28 cellular contexts compared by ENCODE assay signal in the genomic region with DNA sequence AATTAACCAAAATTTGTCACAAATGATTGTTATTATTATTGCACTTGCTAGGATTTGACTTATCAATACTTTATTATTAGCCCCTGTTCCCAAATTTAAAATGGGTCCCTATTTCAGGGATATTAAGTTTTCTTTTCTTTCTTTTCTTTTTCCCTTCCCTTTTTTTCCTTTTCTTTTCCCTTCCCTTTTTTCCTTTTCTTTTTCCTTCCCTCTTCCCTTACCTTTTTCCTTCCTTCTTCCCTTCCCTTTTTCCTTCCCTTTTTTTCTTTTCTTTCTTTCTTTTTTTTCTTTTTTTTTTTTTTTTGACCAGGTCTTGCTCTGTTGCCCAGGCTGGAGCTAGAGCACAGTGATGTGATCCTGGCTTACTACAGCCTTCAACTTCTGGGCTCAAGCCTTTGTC.
"Had no signal": no experiment of that assay in that cellular context is flagged by ENCODE, and none has a peak within 500 bp of the region (broad histone marks: within the 10 kb centered on the region; RNA-seq: fewer than 3 reads in every experiment).

No MANE protein-coding gene starts in this region.

- H3K27ac ChIP-seq: ovary, parathyroid adenoma, psoas muscle, right lobe of liver, sigmoid colon, stomach, thoracic aorta, thyroid gland, tibial nerve, upper lobe of right lung, uterus had no signal

- H3K9me3 Mint-ChIP-seq: naive thymus-derived CD8-positive, alpha-beta T cell; natural killer cell treated with Interleukin-12 subunit alpha and Interleukin-12 subunit beta and Interleukin-15 and Interleukin-18, amount 100 ng/mL, for 72 hours; stimulated activated effector memory CD8-positive, alpha-beta T cell treated with anti-CD3 and anti-CD28 coated beads, Interleukin-12 subunit alpha, Interleukin-12 subunit beta, amount 100 ng/mL, for 72 hours; stimulated activated naive B cell treated with anti-CD40 and anti-IgM and Interleukin-4, amounts not matched to agents 10 μg/mL and 1 μg/mL and 100 μg/mL, for 72 hours; stimulated activated naive CD8-positive, alpha-beta T cell treated with anti-CD3 and anti-CD28 coated beads, Interleukin-15, Interleukin-2, amounts not matched to agents 100 ng/mL and 50 ng/mL, for 24 hours; type B pancreatic cell had no signal

- H3K27ac Mint-ChIP-seq: naive thymus-derived CD8-positive, alpha-beta T cell; natural killer cell treated with Interleukin-12 subunit alpha and Interleukin-12 subunit beta and Interleukin-15 and Interleukin-18, amount 100 ng/mL, for 72 hours; neural progenitor cell; stimulated activated effector memory CD8-positive, alpha-beta T cell treated with anti-CD3 and anti-CD28 coated beads, Interleukin-12 subunit alpha, Interleukin-12 subunit beta, amount 100 ng/mL, for 72 hours; stimulated activated naive B cell treated with anti-CD40 and anti-IgM and Interleukin-4, amounts not matched to agents 10 μg/mL and 1 μg/mL and 100 μg/mL, for 72 hours; stimulated activated naive CD8-positive, alpha-beta T cell treated with anti-CD3 and anti-CD28 coated beads, Interleukin-15, Interleukin-2, amounts not matched to agents 100 ng/mL and 50 ng/mL, for 24 hours; type B pancreatic cell had no signal

- H3K4me3 Mint-ChIP-seq: naive thymus-derived CD8-positive, alpha-beta T cell; natural killer cell treated with Interleukin-12 subunit alpha and Interleukin-12 subunit beta and Interleukin-15 and Interleukin-18, amount 100 ng/mL, for 72 hours; neural progenitor cell; stimulated activated effector memory CD8-positive, alpha-beta T cell treated with anti-CD3 and anti-CD28 coated beads, Interleukin-12 subunit alpha, Interleukin-12 subunit beta, amount 100 ng/mL, for 72 hours; stimulated activated naive B cell treated with anti-CD40 and anti-IgM and Interleukin-4, amounts not matched to agents 10 μg/mL and 1 μg/mL and 100 μg/mL, for 72 hours; stimulated activated naive CD8-positive, alpha-beta T cell treated with anti-CD3 and anti-CD28 coated beads, Interleukin-15, Interleukin-2, amounts not matched to agents 100 ng/mL and 50 ng/mL, for 24 hours; type B pancreatic cell had no signal

- H3K4me1 Mint-ChIP-seq: neural progenitor cell; stimulated activated effector memory CD8-positive, alpha-beta T cell treated with anti-CD3 and anti-CD28 coated beads, Interleukin-12 subunit alpha, Interleukin-12 subunit beta, amount 100 ng/mL, for 72 hours; stimulated activated naive B cell treated with anti-CD40 and anti-IgM and Interleukin-4, amounts not matched to agents 10 μg/mL and 1 μg/mL and 100 μg/mL, for 72 hours had no signal

- H3K36me3 ChIP-seq: neural progenitor cell, ovary, right lobe of liver, sigmoid colon, stomach, thoracic aorta, thyroid gland, tibial nerve, upper lobe of right lung, uterus had no signal

- ATAC-seq: naive thymus-derived CD8-positive, alpha-beta T cell; natural killer cell treated with Interleukin-12 subunit alpha and Interleukin-12 subunit beta and Interleukin-15 and Interleukin-18, amount 100 ng/mL, for 72 hours; psoas muscle; right cardiac atrium; right lobe of liver; stimulated activated effector memory CD8-positive, alpha-beta T cell treated with anti-CD3 and anti-CD28 coated beads, Interleukin-12 subunit alpha, Interleukin-12 subunit beta, amount 100 ng/mL, for 72 hours; stimulated activated naive B cell treated with anti-CD40 and anti-IgM and Interleukin-4, amounts not matched to agents 10 μg/mL and 1 μg/mL and 100 μg/mL, for 72 hours; upper lobe of right lung had no signal

- DNase-seq: naive thymus-derived CD8-positive, alpha-beta T cell; occipital lobe; ovary; posterior cingulate gyrus; psoas muscle; right cardiac atrium; right lobe of liver; sigmoid colon; small intestine; stimulated activated CD4-positive, alpha-beta T cell treated with anti-CD3 and anti-CD28 coated beads, Interleukin-15, amount 100 ng/mL, for 24 hours; stimulated activated CD4-positive, alpha-beta T cell treated with anti-CD3 and anti-CD28 coated beads, Interleukin-2, amount 100 ng/mL, for 24 hours; stimulated activated CD4-positive, alpha-beta T cell treated with anti-CD3 and anti-CD28 coated beads, Interleukin-2, amount 100 ng/mL, for 48 hours; stimulated activated CD4-positive, alpha-beta T cell treated with anti-CD3 and anti-CD28 coated beads, Interleukin-4, amount 100 ng/mL, for 24 hours; stimulated activated naive B cell treated with anti-CD40 and anti-IgM and Interleukin-4, amounts not matched to agents 10 μg/mL and 1 μg/mL and 100 μg/mL, for 72 hours; stimulated activated naive CD4-positive, alpha-beta T cell treated with Interleukin-2 at 50 U/mL for 16 hours; stomach; thyroid gland; upper lobe of right lung; uterus had no signal

- H3K36me3 Mint-ChIP-seq: naive thymus-derived CD8-positive, alpha-beta T cell; natural killer cell treated with Interleukin-12 subunit alpha and Interleukin-12 subunit beta and Interleukin-15 and Interleukin-18, amount 100 ng/mL, for 72 hours; stimulated activated effector memory CD8-positive, alpha-beta T cell treated with anti-CD3 and anti-CD28 coated beads, Interleukin-12 subunit alpha, Interleukin-12 subunit beta, amount 100 ng/mL, for 72 hours; stimulated activated naive B cell treated with anti-CD40 and anti-IgM and Interleukin-4, amounts not matched to agents 10 μg/mL and 1 μg/mL and 100 μg/mL, for 72 hours; type B pancreatic cell had no signal

- H3K4me1 ChIP-seq: parathyroid adenoma, psoas muscle, tibial nerve, upper lobe of right lung, uterus had no signal

- H3K27me3 Mint-ChIP-seq: progenitor cell of endocrine pancreas, type B pancreatic cell had no signal

- H3K9me3 ChIP-seq: ovary, psoas muscle, right lobe of liver, sigmoid colon, stomach, thoracic aorta, thyroid gland, tibial nerve, upper lobe of right lung, uterus had no signal

- H3K4me2 ChIP-seq: neural progenitor cell had no signal

- H3K27me3 ChIP-seq: neural progenitor cell, ovary, right lobe of liver, sigmoid colon, stomach, thyroid gland, tibial nerve, upper lobe of right lung, uterus had no signal

- H2AFZ ChIP-seq: neural progenitor cell, parathyroid adenoma had no signal

- H3K9ac ChIP-seq: neural progenitor cell, parathyroid adenoma had no signal

- H3K4me3 ChIP-seq: neural progenitor cell, ovary, psoas muscle, right lobe of liver, sigmoid colon, stomach, thoracic aorta, thyroid gland, tibial nerve, upper lobe of right lung, uterus had no signal
